In the genomic region with DNA sequence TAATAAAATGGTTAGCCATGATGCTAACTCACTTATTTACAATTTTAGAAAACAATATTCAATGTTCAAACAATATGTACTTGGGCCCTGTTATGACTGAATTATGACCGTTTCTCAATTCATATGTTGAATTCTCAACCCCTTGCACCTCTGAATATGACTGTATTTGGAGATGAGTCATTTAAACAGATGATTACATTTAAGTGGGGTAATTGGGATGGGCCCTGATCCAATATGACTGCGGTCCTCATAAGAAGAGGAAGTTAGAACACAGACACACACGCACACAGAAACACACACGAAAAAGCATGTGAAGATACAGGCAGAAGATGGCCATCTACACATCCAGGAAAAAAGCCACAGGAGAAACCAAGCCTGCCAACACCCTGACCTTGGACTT, we compare ENCODE assay signal across 1 cellular context.
TF ChIP-seq lines count a peak whose summit lies in the region.

No MANE protein-coding gene starts in this region.

TF ChIP-seq in SK-N-SH treated with all-trans-retinoic acid at 6 μM for 48 hours, 23 proteins besides CTCF, POLR2A, EP300 and RAD21 (continued from another document):
- TF ChIP-seq, protein P1, sequence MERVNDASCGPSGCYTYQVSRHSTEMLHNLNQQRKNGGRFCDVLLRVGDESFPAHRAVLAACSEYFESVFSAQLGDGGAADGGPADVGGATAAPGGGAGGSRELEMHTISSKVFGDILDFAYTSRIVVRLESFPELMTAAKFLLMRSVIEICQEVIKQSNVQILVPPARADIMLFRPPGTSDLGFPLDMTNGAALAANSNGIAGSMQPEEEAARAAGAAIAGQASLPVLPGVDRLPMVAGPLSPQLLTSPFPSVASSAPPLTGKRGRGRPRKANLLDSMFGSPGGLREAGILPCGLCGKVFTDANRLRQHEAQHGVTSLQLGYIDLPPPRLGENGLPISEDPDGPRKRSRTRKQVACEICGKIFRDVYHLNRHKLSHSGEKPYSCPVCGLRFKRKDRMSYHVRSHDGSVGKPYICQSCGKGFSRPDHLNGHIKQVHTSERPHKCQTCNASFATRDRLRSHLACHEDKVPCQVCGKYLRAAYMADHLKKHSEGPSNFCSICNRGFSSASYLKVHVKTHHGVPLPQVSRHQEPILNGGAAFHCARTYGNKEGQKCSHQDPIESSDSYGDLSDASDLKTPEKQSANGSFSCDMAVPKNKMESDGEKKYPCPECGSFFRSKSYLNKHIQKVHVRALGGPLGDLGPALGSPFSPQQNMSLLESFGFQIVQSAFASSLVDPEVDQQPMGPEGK (CRISPR knock-in tag; IDR thresholded peaks at IDR 0.05; ENCODE audit: borderline replicate concordance), result no peak
- TF ChIP-seq CREB5 (CRISPR knock-in tag; IDR thresholded peaks at IDR 0.05; ENCODE audit: low read depth) (no peak), POU6F1 (CRISPR knock-in tag; IDR thresholded peaks at IDR 0.05; ENCODE audit: borderline replicate concordance, low read depth) (no peak), SNAI2 (CRISPR knock-in tag; IDR thresholded peaks at IDR 0.05) (no peak), BACH2 (CRISPR knock-in tag; IDR thresholded peaks at IDR 0.05; ENCODE audit: borderline replicate concordance) (no peak), ZFP3 (CRISPR knock-in tag; IDR thresholded peaks at IDR 0.05) (no peak), ZFP30 (CRISPR knock-in tag; IDR thresholded peaks at IDR 0.05) (no peak), ISL1 (CRISPR knock-in tag; IDR thresholded peaks at IDR 0.05) (no peak)
